In the genomic region with DNA sequence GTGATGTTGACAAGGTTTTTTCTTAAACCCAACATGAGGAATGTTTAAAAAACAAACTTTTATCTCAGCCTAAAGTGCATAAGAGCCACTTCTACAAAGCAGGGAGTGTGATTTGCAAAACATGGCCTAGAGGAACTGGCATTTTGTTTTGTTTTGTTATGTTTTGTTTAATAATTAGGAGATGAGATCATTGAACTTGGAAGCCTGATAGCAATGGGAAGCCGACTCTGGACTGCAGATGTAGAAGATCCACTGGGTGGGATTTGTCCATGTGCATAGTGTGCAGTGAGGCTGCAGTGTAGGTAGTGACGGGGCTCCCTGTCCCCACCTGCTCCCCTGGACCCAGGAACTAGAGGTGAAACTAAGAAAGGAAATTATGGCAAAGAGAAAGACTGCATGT, we compare ENCODE assay signal across 12 cellular contexts. TPM values are rescaled to one million over a fixed set of nuclear protein-coding genes. Genes with fewer than 3 reads are reported as not detected.
DNase-seq lines count a peak whose midpoint lies in the region; ATAC-seq and TF ChIP-seq lines count a peak whose summit lies in the region.
"Had no signal": no experiment of that assay in that cellular context is flagged by ENCODE, and none has a peak within 500 bp of the region (broad histone marks: within the 10 kb centered on the region; RNA-seq: fewer than 3 reads in every experiment).

No MANE protein-coding gene starts in this region.

- no peaks in the 10 kb centered on the region for H3K36me3 Mint-ChIP-seq in type B pancreatic cell

- H3K9ac ChIP-seq in HUES48 (ENCODE audit: low read depth, low read length), result no peak overlapping the region

- H3K27me3 Mint-ChIP-seq in type B pancreatic cell, result no peaks in the 10 kb centered on the region

- H3K36me3 ChIP-seq in HUES48 (ENCODE audit: control insufficient read depth, insufficient read depth, low read length), result no peaks in the 10 kb centered on the region
- H3K36me3 ChIP-seq in hepatocyte (replicated peaks; ENCODE audit: insufficient read depth, low read depth), result no peaks in the 10 kb centered on the region

- peak overlapping the region; percentile 22 for H2AFZ ChIP-seq in hepatocyte

- H3K27me3 ChIP-seq in HUES48 (ENCODE audit: control insufficient read depth, insufficient read depth, low read length) (no peaks in the 10 kb centered on the region), hepatocyte (no peaks in the 10 kb centered on the region)

- H3K79me2 ChIP-seq in hepatocyte, result no peaks in the 10 kb centered on the region

- H3K27ac ChIP-seq in HUES48 (ENCODE audit: low read depth, low read length) (peak overlapping the region; percentile 31), hepatocyte (peak overlapping the region; percentile 35)

- WGBS in hepatocyte (ENCODE audit: low lambda C conversion rate, missing lambda C conversion rate), result 59% methylated on average over 2 of the region's 2 CpGs

- peak overlapping the region; percentile 15 for H3K4me2 ChIP-seq in hepatocyte

- peaks cover 41% of the 10 kb centered on the region for H3K4me1 Mint-ChIP-seq in type B pancreatic cell (ENCODE audit: unreplicated experiment)

- no peaks in the 10 kb centered on the region for H3K9me2 ChIP-seq in hepatocyte (replicated peaks; ENCODE audit: insufficient read depth)

- H4K20me1 ChIP-seq in hepatocyte (ENCODE audit: insufficient read depth, poor library complexity, severe bottlenecking), result no peaks in the 10 kb centered on the region

- H3K4me3 Mint-ChIP-seq in type B pancreatic cell, result peak overlapping the region; percentile 39
- H3K4me3 Mint-ChIP-seq: activated CD8-positive, alpha-beta T cell treated with anti-CD3 and anti-CD28 coated beads for 36 hours had no signal

- H3K4me1 ChIP-seq in HUES48 (ENCODE audit: control insufficient read depth, insufficient read depth, low read length), result peaks cover 7% of the 10 kb centered on the region; the same call in 1 of the 2 replicates
- peaks cover 18% of the 10 kb centered on the region for H3K4me1 ChIP-seq in hepatocyte (ENCODE audit: insufficient read depth)

- H3K27ac Mint-ChIP-seq in type B pancreatic cell, result no peak overlapping the region
- H3K27ac Mint-ChIP-seq: activated CD8-positive, alpha-beta T cell treated with anti-CD3 and anti-CD28 coated beads for 36 hours had no signal

- DNase-seq in cardiac fibroblast (ENCODE audit: low read depth in 2 of 2) (peak; percentile 37 to 50), hepatocyte (ENCODE audit: low spot score) (no peak), type B pancreatic cell (ENCODE audit: extremely low spot score, unreplicated experiment) (no peak), NCI-H510A treated with DMSO at 0.1 percent for 48 hours (lab: John Stamatoyannopoulos, UW) (no peak)
- DNase-seq in activated CD4-positive, CD25-positive, alpha-beta regulatory T cell treated with anti-CD3 and anti-CD28 coated beads, Interleukin-2, amount 50 U/mL, for 72 hours, result no peak
- DNase-seq: activated CD8-positive, alpha-beta T cell treated with anti-CD3 and anti-CD28 coated beads for 36 hours; activated effector memory CD4-positive, alpha-beta T cell treated with anti-CD3 and anti-CD28 coated beads, Interleukin-2, amount 50 U/mL, for 16 hours; COR-L47; NCI-H146; NCI-H524 had no signal

- no peak overlapping the region for H3K4me3 ChIP-seq in HUES48 (ENCODE audit: low read depth, low read length)
- H3K4me3 ChIP-seq in cardiac fibroblast (replicated peaks in 1 of 2; ENCODE audit: low read depth in 2 of 2, low read length in 2 of 2), result no peak overlapping the region
- no peak overlapping the region for H3K4me3 ChIP-seq in hepatocyte

- ATAC-seq in GM21528 (IDR thresholded peaks at IDR 0.05; ENCODE audit: low FRiP score, unreplicated experiment), result no peak
- ATAC-seq: activated CD8-positive, alpha-beta T cell treated with anti-CD3 and anti-CD28 coated beads for 36 hours had no signal

- no peaks in the 10 kb centered on the region for H3K9me3 Mint-ChIP-seq in type B pancreatic cell
- H3K9me3 Mint-ChIP-seq: activated CD8-positive, alpha-beta T cell treated with anti-CD3 and anti-CD28 coated beads for 36 hours had no signal

- H3K9me3 ChIP-seq in HUES48 (ENCODE audit: control insufficient read depth, insufficient read depth, low read length), result no peaks in the 10 kb centered on the region
- H3K9me3 ChIP-seq in hepatocyte (ENCODE audit: low read depth), result no peaks in the 10 kb centered on the region

- TF ChIP-seq CTCF in cardiac fibroblast (IDR thresholded peaks at IDR 0.05; ENCODE audit: low read depth, low read length), result no peak
- no peak for TF ChIP-seq CTCF in hepatocyte (IDR thresholded peaks at IDR 0.05; ENCODE audit: poor library complexity)
- no peak for TF ChIP-seq CTCF in type B pancreatic cell (conservative IDR thresholded peaks at IDR 0.05)

RNA-seq across cellular contexts. Expression of a gene that starts 17.7 kb away (rescaled TPM):
- total RNA-seq in hepatocyte (18.1 and 21.5 TPM in 2 replicates), type B pancreatic cell (ENCODE audit: low replicate concordance) (39.1 and 51.6 TPM in 2 replicates)
- polyA plus RNA-seq in hepatocyte, result 10.9 and 13.8 TPM in 2 replicates

Comparison
In these comparisons a context has a peak if more than half of its experiments do, and no peak if none do; other contexts are left out.
1. DNase-seq: peak in cardiac fibroblast (2 of 2); none in hepatocyte (single experiment), type B pancreatic cell (single experiment), activated CD4-positive, CD25-positive, alpha-beta regulatory T cell treated with anti-CD3 and anti-CD28 coated beads, Interleukin-2, amount 50 U/mL, for 72 hours (single experiment) and NCI-H510A treated with DMSO at 0.1 percent for 48 hours (single experiment).